Comparison of ENCODE assay signal across 1 cellular context in genomic region chr4:85495621-85496020, GRCh38.
TF ChIP-seq lines count a peak whose summit lies in the region.

No MANE protein-coding gene starts in this region.

TF ChIP-seq in HCT116, 20 proteins besides CTCF, POLR2A, EP300 and RAD21 (continued from another document):
- TF ChIP-seq JUND (IDR thresholded peaks at IDR 0.05) = no peak
- TF ChIP-seq SRF (IDR thresholded peaks at IDR 0.05; ENCODE audit: low read depth) = no peak
- no peak for TF ChIP-seq ZBTB33 (IDR thresholded peaks at IDR 0.05; ENCODE audit: extremely low read depth, insufficient replicate concordance, low read length)
- no peak for TF ChIP-seq SIN3A (IDR thresholded peaks at IDR 0.05; ENCODE audit: low read depth)
- TF ChIP-seq FOSL1 (IDR thresholded peaks at IDR 0.05; ENCODE audit: low read depth) = no peak
- no peak for TF ChIP-seq REST (IDR thresholded peaks at IDR 0.05; ENCODE audit: low read depth)
